12 cellular contexts compared by ENCODE assay signal in genomic region chr12:124046206-124046740, GRCh38.
"Had no signal": no experiment of that assay in that cellular context is flagged by ENCODE, and none has a peak within 500 bp of the region (broad histone marks: within the 10 kb centered on the region; RNA-seq: fewer than 3 reads in every experiment).

No MANE protein-coding gene starts in this region.

- H3K4me3 ChIP-seq: cardiac muscle cell, colonic mucosa, gastrocnemius medialis, heart right ventricle, thoracic aorta, uterus had no signal

- H3K27me3 ChIP-seq: cardiac muscle cell, colonic mucosa, gastrocnemius medialis, heart right ventricle, uterus had no signal

- H3K27ac ChIP-seq: cardiac muscle cell, colonic mucosa, gastrocnemius medialis, heart right ventricle, thoracic aorta, uterus had no signal

- H3K36me3 ChIP-seq: cardiac muscle cell, colonic mucosa, gastrocnemius medialis, heart right ventricle, thoracic aorta, uterus had no signal

- H3K4me1 ChIP-seq: colonic mucosa, uterus had no signal

- ATAC-seq: gastrocnemius medialis; natural killer cell; right cardiac atrium; stimulated activated naive CD8-positive, alpha-beta T cell treated with anti-CD3 and anti-CD28 coated beads, Interleukin-15, amount 100 ng/mL, for 72 hours had no signal

- DNase-seq: activated naive CD4-positive, alpha-beta T cell; colonic mucosa; effector CD4-positive, alpha-beta T cell; gastrocnemius medialis; heart right ventricle; natural killer cell; right cardiac atrium; small intestine; stimulated activated naive CD8-positive, alpha-beta T cell treated with anti-CD3 and anti-CD28 coated beads, Interleukin-15, amount 100 ng/mL, for 72 hours; uterus had no signal

- H3K9me3 ChIP-seq: colonic mucosa, gastrocnemius medialis, uterus had no signal
